Comparison of ENCODE assay signal across 11 cellular contexts in the genomic region with DNA sequence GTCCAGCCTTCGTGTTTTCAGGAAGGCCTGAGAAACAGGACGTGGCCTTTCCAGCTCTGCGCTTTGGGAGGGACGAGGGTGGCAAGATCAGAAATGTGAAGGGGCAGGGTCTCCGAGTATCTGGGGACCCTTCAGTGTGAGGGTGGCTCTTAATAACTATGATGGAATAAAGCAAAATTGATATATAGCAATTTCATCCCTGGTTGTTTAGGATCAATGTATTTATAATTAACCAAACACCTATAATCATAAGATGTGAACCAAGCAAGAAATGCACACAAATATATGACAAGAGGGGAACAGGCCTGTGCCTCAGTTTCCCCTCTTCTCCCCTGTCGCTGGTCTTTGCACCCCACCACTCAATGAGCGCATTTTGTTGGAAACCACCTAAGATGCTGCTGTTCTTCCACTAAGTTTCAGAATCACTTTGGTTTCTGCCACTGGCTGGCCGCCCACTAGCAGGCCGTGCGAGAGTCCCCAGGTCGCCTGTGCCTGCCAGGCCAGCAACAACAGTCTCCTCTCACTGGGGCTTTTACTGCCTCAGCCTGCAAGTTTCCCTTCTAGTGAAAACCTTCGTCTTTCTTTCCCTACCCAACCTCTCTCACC. TPM values are rescaled to one million over a fixed set of nuclear protein-coding genes. Genes with fewer than 3 reads are reported as not detected.
DNase-seq lines count a peak whose midpoint lies in the region; ATAC-seq and TF ChIP-seq lines count a peak whose summit lies in the region.
"Had no signal": no experiment of that assay in that cellular context is flagged by ENCODE, and none has a peak within 500 bp of the region (broad histone marks: within the 10 kb centered on the region; RNA-seq: fewer than 3 reads in every experiment).

No MANE protein-coding gene starts in this region.

- peak; percentile 66 for ATAC-seq in HG03442 (IDR thresholded peaks at IDR 0.05; ENCODE audit: unreplicated experiment)
- no peak for ATAC-seq in esophagus mucosa

- peak; percentile 53 for DNase-seq in activated CD4-positive, alpha-beta T cell treated with anti-CD3 and anti-CD28 coated beads for 48 hours
- DNase-seq in activated CD4-positive, alpha-beta T cell treated with anti-CD3 and anti-CD28 coated beads for 1 hour: no peak
- DNase-seq in GM20000 (ENCODE audit: low spot score): peak; percentile 82
- DNase-seq in midbrain (lab: John Stamatoyannopoulos, UW): peak; percentile 9
- no peak for DNase-seq in NCI-H1436 treated with DMSO at 0.1 percent for 48 hours (lab: John Stamatoyannopoulos, UW)
- DNase-seq in NCI-H82 (lab: John Stamatoyannopoulos, UW): no peak
- DNase-seq: MV-4-11, T-helper 9 cell had no signal

- TF ChIP-seq CTCF in GM20000 (IDR thresholded peaks at IDR 0.05; ENCODE audit: extremely low read depth, missing control alignments): no peak

RNA-seq across cellular contexts. Expression of a gene that starts 36.6 kb away (rescaled TPM):
- 0.24 TPM for total RNA-seq in esophagus mucosa
- total RNA-seq: lung microvascular endothelial cell had no signal

RNA-seq across cellular contexts. Expression of a gene that starts 44.4 kb away (rescaled TPM):
- 0.32 TPM for total RNA-seq in esophagus mucosa
- total RNA-seq: lung microvascular endothelial cell had no signal

RNA-seq across cellular contexts. Expression of a gene that starts 55.7 kb away (rescaled TPM):
- 0.24 TPM for total RNA-seq in esophagus mucosa
- total RNA-seq: lung microvascular endothelial cell had no signal

Comparison
In these comparisons a context has a peak if more than half of its experiments do, and no peak if none do; other contexts are left out.
1. DNase-seq: peak in activated CD4-positive, alpha-beta T cell treated with anti-CD3 and anti-CD28 coated beads for 48 hours (single experiment), GM20000 (single experiment) and midbrain (single experiment); none in activated CD4-positive, alpha-beta T cell treated with anti-CD3 and anti-CD28 coated beads for 1 hour (single experiment), NCI-H1436 treated with DMSO at 0.1 percent for 48 hours (single experiment) and NCI-H82 (single experiment).